ENCODE assay signal across 9 cellular contexts in genomic region chr13:44373601-44374347, GRCh38. TPM values are rescaled to one million over a fixed set of nuclear protein-coding genes. Genes with fewer than 3 reads are reported as not detected.
DNase-seq lines count a peak whose midpoint lies in the region; TF ChIP-seq lines count a peak whose summit lies in the region.
"Had no signal": no experiment of that assay in that cellular context is flagged by ENCODE, and none has a peak within 500 bp of the region (broad histone marks: within the 10 kb centered on the region; RNA-seq: fewer than 3 reads in every experiment).

Gene SERP2, plus strand, starts transcription at chr13:44373824. Its CDS starts 202 bp downstream, at chr13:44374026.

- TF ChIP-seq EP300 in sigmoid colon (IDR thresholded peaks at IDR 0.05): no peak

- H3K27me3 ChIP-seq in iPS DF 6.9 (ENCODE audit: control insufficient read depth, insufficient read depth, low read length) (no peaks in the 10 kb centered on the region), sigmoid colon (no peaks in the 10 kb centered on the region)

- H3K9me3 ChIP-seq in iPS DF 6.9 (ENCODE audit: control insufficient read depth, insufficient read depth, low read length): no peaks in the 10 kb centered on the region
- H3K9me3 ChIP-seq in sigmoid colon: no peaks in the 10 kb centered on the region

- H3K4me3 ChIP-seq in iPS DF 6.9 (ENCODE audit: low read length) (peak within 1 kb of the TSS; percentile 70), sigmoid colon (peak within 1 kb of the TSS; percentile 41 to 74 (median 58))
- H3K4me3 ChIP-seq: SK-N-MC had no signal

- TF ChIP-seq CTCF in sigmoid colon (IDR thresholded peaks at IDR 0.05): no peak

- H3K4me1 ChIP-seq in iPS DF 6.9 (ENCODE audit: control insufficient read depth, insufficient read depth, low read length): peaks cover 3% of the 10 kb centered on the region; the same call in 1 of the 2 replicates
- peaks cover 0 to 23% (median 14%) of the 10 kb centered on the region in 4 donors for H3K4me1 ChIP-seq in sigmoid colon

- peak; percentile 17 for DNase-seq in activated CD4-positive, alpha-beta T cell treated with anti-CD3 and anti-CD28 coated beads for 48 hours
- no peak for DNase-seq in activated CD4-positive, alpha-beta T cell treated with anti-CD3 and anti-CD28 coated beads, Interleukin-2, amount 50 U/mL, for 1 hour
- DNase-seq in iPS DF 6.9 (ENCODE audit: low read depth, low spot score) (no peak), sigmoid colon (peak; percentile 76), GF-D8 (lab: John Stamatoyannopoulos, UW) (no peak), NOMO-1 treated with DMSO at 0.1 percent for 48 hours (lab: John Stamatoyannopoulos, UW; ENCODE audit: unreplicated experiment) (no peak)
- DNase-seq in activated CD4-positive, CD25-positive, alpha-beta regulatory T cell treated with anti-CD3 and anti-CD28 coated beads, Interleukin-2, amount 50 U/mL, for 72 hours: no peak

- no CpG with 5 or more reads among the region's 83 CpGs for WGBS in iPS DF 6.9 (ENCODE audit: insufficient coverage, insufficient read length)
- WGBS in sigmoid colon, 2 donors: 4% methylated on average over 82 of the region's 83 CpGs

- no peak for TF ChIP-seq POLR2A in sigmoid colon (IDR thresholded peaks at IDR 0.05)

- H3K27ac ChIP-seq in angular gyrus (ENCODE audit: low read depth, low read length) (peak within 1 kb of the TSS; percentile 95), iPS DF 6.9 (ENCODE audit: low read length) (no peak within 1 kb of the TSS), sigmoid colon (peak within 1 kb of the TSS; percentile 48 to 75 (median 64))
- H3K27ac ChIP-seq: SK-N-MC had no signal

- intact Hi-C loops in sigmoid colon (cut with DNase I): loop anchor here (5.0 to 10.0 kb wide), 4 partner anchors 59 to 229 kb away; no protein-coding TSS in a partner anchor

- H3K36me3 ChIP-seq in iPS DF 6.9 (ENCODE audit: control insufficient read depth, insufficient read depth, low read length) (no peaks in the 10 kb centered on the region), sigmoid colon (no peaks in the 10 kb centered on the region)

RNA-seq across cellular contexts. Expression of gene SERP2, which starts in this region (rescaled TPM):
- total RNA-seq in sigmoid colon: 1 to 10 TPM; 6.9 to 9.6 (median 8.6) TPM
- polyA plus RNA-seq in sigmoid colon: 1 to 10 TPM; 3.2 to 6.0 (median 5.0) TPM

Comparison
In these comparisons a context has a peak if more than half of its experiments do, and no peak if none do; other contexts are left out.
1. DNase-seq: peak in activated CD4-positive, alpha-beta T cell treated with anti-CD3 and anti-CD28 coated beads for 48 hours (single experiment) and sigmoid colon (single experiment); none in activated CD4-positive, alpha-beta T cell treated with anti-CD3 and anti-CD28 coated beads, Interleukin-2, amount 50 U/mL, for 1 hour (single experiment), iPS DF 6.9 (single experiment), activated CD4-positive, CD25-positive, alpha-beta regulatory T cell treated with anti-CD3 and anti-CD28 coated beads, Interleukin-2, amount 50 U/mL, for 72 hours (single experiment), GF-D8 (single experiment) and NOMO-1 treated with DMSO at 0.1 percent for 48 hours (single experiment).